In the genomic region with DNA sequence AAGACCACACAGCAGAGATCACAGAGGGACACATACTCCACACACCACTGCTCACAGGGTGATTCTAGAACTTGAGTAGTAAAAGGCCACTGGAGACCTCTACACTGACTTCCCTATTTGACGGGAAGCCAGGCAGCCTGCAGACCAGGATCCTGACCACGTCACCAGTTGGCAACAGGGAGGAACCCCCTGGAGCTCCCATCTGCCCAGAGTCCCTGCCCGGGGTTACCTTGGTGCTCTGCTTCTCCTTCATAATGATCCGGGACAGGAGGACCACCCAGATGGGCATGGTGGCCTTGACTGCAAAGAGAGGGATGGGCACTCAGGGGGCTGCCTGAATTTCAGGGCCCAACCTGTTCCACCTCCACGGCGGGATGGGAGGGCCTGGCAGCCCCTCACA, we compare ENCODE assay signal across 8 cellular contexts. TPM values are rescaled to one million over a fixed set of nuclear protein-coding genes. Genes with fewer than 3 reads are reported as not detected.
DNase-seq lines count a peak whose midpoint lies in the region; ATAC-seq and TF ChIP-seq lines count a peak whose summit lies in the region.

No MANE protein-coding gene starts in this region.

- peak overlapping the region; percentile 94 for H3K4me2 ChIP-seq in OCI-LY7 (ENCODE audit: low read length)
- peak overlapping the region; percentile 66 for H3K4me2 ChIP-seq in neural cell (ENCODE audit: low read length)

- no peaks in the 10 kb centered on the region for H3K27me3 Mint-ChIP-seq in activated CD8-positive, alpha-beta memory T cell treated with anti-CD3 and anti-CD28 coated beads, Interleukin-2, amount 10 ng/mL, durations not matched to agents 7 days and 5 days
- no peaks in the 10 kb centered on the region for H3K27me3 Mint-ChIP-seq in effector memory CD8-positive, alpha-beta T cell

- ATAC-seq in activated CD8-positive, alpha-beta memory T cell treated with anti-CD3 and anti-CD28 coated beads, Interleukin-2, amount 10 ng/mL, durations not matched to agents 7 days and 5 days, result no peak
- ATAC-seq in effector memory CD8-positive, alpha-beta T cell (replicated peaks), result no peak
- ATAC-seq in HG02970 (IDR thresholded peaks at IDR 0.05; ENCODE audit: low FRiP score, unreplicated experiment), result no peak
- no peak for ATAC-seq in GM19452 (IDR thresholded peaks at IDR 0.05; ENCODE audit: unreplicated experiment)

- H3K4me1 ChIP-seq in OCI-LY7 (ENCODE audit: insufficient read depth, low read length, poor library complexity, severe bottlenecking), result peaks cover 26% of the 10 kb centered on the region

- peaks cover 34% of the 10 kb centered on the region for H3K36me3 Mint-ChIP-seq in activated CD8-positive, alpha-beta memory T cell treated with anti-CD3 and anti-CD28 coated beads, Interleukin-2, amount 10 ng/mL, durations not matched to agents 7 days and 5 days
- H3K36me3 Mint-ChIP-seq in effector memory CD8-positive, alpha-beta T cell (ENCODE audit: insufficient read depth), result peaks cover 67% of the 10 kb centered on the region

- peak overlapping the region; percentile 83 for H3K4me3 ChIP-seq in OCI-LY7 (ENCODE audit: low read depth, low read length, poor library complexity, severe bottlenecking)
- peak overlapping the region; percentile 87 for H3K4me3 ChIP-seq in neural cell (ENCODE audit: low read length)

- H4K20me1 ChIP-seq in OCI-LY7 (ENCODE audit: insufficient read depth, low read length) (no peaks in the 10 kb centered on the region), neural cell (ENCODE audit: insufficient read depth) (no peaks in the 10 kb centered on the region)

- H2AFZ ChIP-seq in OCI-LY7 (ENCODE audit: low read length), result no peak overlapping the region
- H2AFZ ChIP-seq in neural cell (ENCODE audit: low read depth, low read length), result no peak overlapping the region

- H3K9me3 ChIP-seq in OCI-LY7 (ENCODE audit: low read length) (no peaks in the 10 kb centered on the region), neural cell (ENCODE audit: low read length) (no peaks in the 10 kb centered on the region)

- no TSS peak for BruUV-seq in OCI-LY7 (replicated peaks; lab: Mats Ljungman, UMichigan)

- peak overlapping the region; percentile 65 for H3K9ac ChIP-seq in neural cell (ENCODE audit: low read length)

- intact Hi-C loops in OCI-LY7 (cut with micrococcal nuclease; ENCODE audit: unreplicated experiment), result no loop called here

- CTCF ChIA-PET in activated CD8-positive, alpha-beta memory T cell treated with anti-CD3 and anti-CD28 coated beads, Interleukin-2, amount 10 ng/mL, durations not matched to agents 7 days and 5 days (lab: Charles Lee), result interaction anchor here (1.3 kb wide), 1 partner anchor 16 kb away, joined by 4 read pairs; no protein-coding TSS in a partner anchor
- CTCF ChIA-PET in OCI-LY7 (lab: Charles Lee; ENCODE audit: unreplicated experiment), result no interaction called here

- H3F3A ChIP-seq in neural cell (ENCODE audit: insufficient read depth, low read length, poor library complexity, severe bottlenecking), result no peaks in the 10 kb centered on the region

- H3K27me3 ChIP-seq in neural cell (ENCODE audit: insufficient read depth, low read depth, low read length), result no peaks in the 10 kb centered on the region

- no peak for TF ChIP-seq CTCF in OCI-LY7 (conservative IDR thresholded peaks at IDR 0.05; ENCODE audit: low read length)
- TF ChIP-seq CTCF in neural cell (IDR thresholded peaks at IDR 0.05; ENCODE audit: poor library complexity, severe bottlenecking), result no peak

- H3K36me3 ChIP-seq in OCI-LY7 (ENCODE audit: insufficient read depth, low read length) (peaks cover 62% of the 10 kb centered on the region), neural cell (ENCODE audit: insufficient read depth, low read length) (peaks cover 4% of the 10 kb centered on the region)

- no peaks in the 10 kb centered on the region for H3K9me2 ChIP-seq in OCI-LY7 (ENCODE audit: insufficient read depth, low read length)
- H3K9me2 ChIP-seq in neural cell (ENCODE audit: insufficient read depth, low read length), result no peaks in the 10 kb centered on the region

- no peaks in the 10 kb centered on the region for H3K9me3 Mint-ChIP-seq in activated CD8-positive, alpha-beta memory T cell treated with anti-CD3 and anti-CD28 coated beads, Interleukin-2, amount 10 ng/mL, durations not matched to agents 7 days and 5 days (ENCODE audit: low read depth)
- H3K9me3 Mint-ChIP-seq in effector memory CD8-positive, alpha-beta T cell, result no peaks in the 10 kb centered on the region

- TF ChIP-seq RAD21 in neural cell (conservative IDR thresholded peaks at IDR 0.05), result no peak

- peaks cover 71% of the 10 kb centered on the region for H3K4me1 Mint-ChIP-seq in activated CD8-positive, alpha-beta memory T cell treated with anti-CD3 and anti-CD28 coated beads, Interleukin-2, amount 10 ng/mL, durations not matched to agents 7 days and 5 days
- H3K4me1 Mint-ChIP-seq in effector memory CD8-positive, alpha-beta T cell (ENCODE audit: low read depth in 2 of 2), result peaks cover 44 to 46% of the 10 kb centered on the region in 2 donors

- H3K27ac Mint-ChIP-seq in activated CD8-positive, alpha-beta memory T cell treated with anti-CD3 and anti-CD28 coated beads, Interleukin-2, amount 10 ng/mL, durations not matched to agents 7 days and 5 days, result peak overlapping the region; percentile 89
- peak overlapping the region; percentile 99 to 100 for H3K27ac Mint-ChIP-seq in effector memory CD8-positive, alpha-beta T cell

- peak overlapping the region; percentile 26 for H3K27ac ChIP-seq in OCI-LY7 (ENCODE audit: low read depth, low read length, poor library complexity, severe bottlenecking)
- H3K27ac ChIP-seq in neural cell (ENCODE audit: low read length), result no peak overlapping the region

- peak overlapping the region; percentile 94 for H3K4me3 Mint-ChIP-seq in activated CD8-positive, alpha-beta memory T cell treated with anti-CD3 and anti-CD28 coated beads, Interleukin-2, amount 10 ng/mL, durations not matched to agents 7 days and 5 days
- peak overlapping the region; percentile 94 to 99 for H3K4me3 Mint-ChIP-seq in effector memory CD8-positive, alpha-beta T cell

- peaks cover 38% of the 10 kb centered on the region for H3K79me2 ChIP-seq in OCI-LY7 (ENCODE audit: insufficient read depth, low read depth, low read length)
- peaks cover 31% of the 10 kb centered on the region for H3K79me2 ChIP-seq in neural cell (replicated peaks; ENCODE audit: insufficient read depth, low read length)

- POLR2A ChIA-PET in OCI-LY7 (lab: Charles Lee), result interaction anchor here (0.6 to 1.3 kb wide), 3 partner anchors 13 to 20 kb away, joined by 3 read pairs; no protein-coding TSS in a partner anchor

- no peak for TF ChIP-seq EP300 in neural cell (conservative IDR thresholded peaks at IDR 0.05; ENCODE audit: poor library complexity, severe bottlenecking)

- no peak for DNase-seq in activated CD8-positive, alpha-beta memory T cell treated with anti-CD3 and anti-CD28 coated beads, Interleukin-2, amount 10 ng/mL, durations not matched to agents 7 days and 5 days
- no peak for DNase-seq in activated CD8-positive, alpha-beta memory T cell treated with anti-CD3 and anti-CD28 coated beads, Interleukin-2, amount 50 U/mL, for 4 hours
- DNase-seq in OCI-LY7 (ENCODE audit: low spot score), result peak; percentile 22
- DNase-seq in effector memory CD8-positive, alpha-beta T cell, result no peak
- DNase-seq in activated effector memory CD4-positive, alpha-beta T cell treated with Interleukin-2 at 50 U/mL for 16 hours, result no peak

TF ChIP-seq in neural cell, 6 proteins besides CTCF, POLR2A, EP300 and RAD21 (continues in another document):
- TF ChIP-seq POLR2AphosphoS5 (IDR thresholded peaks at IDR 0.05), result no peak
- TF ChIP-seq SMC3 (conservative IDR thresholded peaks at IDR 0.05; ENCODE audit: poor library complexity), result no peak
- no peak for TF ChIP-seq EZH2 (IDR thresholded peaks at IDR 0.05; ENCODE audit: borderline replicate concordance, insufficient read depth, low read length, poor library complexity, severe bottlenecking)
- TF ChIP-seq MXI1 (conservative IDR thresholded peaks at IDR 0.05; ENCODE audit: poor library complexity, severe bottlenecking), result no peak
- no peak for TF ChIP-seq TAF1 (IDR thresholded peaks at IDR 0.05; ENCODE audit: low read depth)

RNA-seq across cellular contexts. Expression of a gene that starts 0.9 kb away (rescaled TPM):
- 10 to 100 TPM; 46.2 to 46.3 TPM for total RNA-seq in activated CD8-positive, alpha-beta memory T cell treated with anti-CD3 and anti-CD28 coated beads, Interleukin-2, amount 10 ng/mL, durations not matched to agents 7 days and 5 days
- total RNA-seq in OCI-LY7 (2014; rRNA removed; shearing (Covaris generic)), result 17.3 and 21.1 TPM in 2 replicates
- total RNA-seq in OCI-LY7 (2022), result 37.2 and 41.2 TPM in 2 replicates
- polyA plus RNA-seq in neural cell, result 16.6 and 23.9 TPM in 2 replicates
- 27.2 and 38.7 TPM in 2 replicates for polyA minus RNA-seq in neural cell

RNA-seq across cellular contexts. Expression of a gene that starts 29.0 kb away (rescaled TPM):
- total RNA-seq in activated CD8-positive, alpha-beta memory T cell treated with anti-CD3 and anti-CD28 coated beads, Interleukin-2, amount 10 ng/mL, durations not matched to agents 7 days and 5 days, result 10 to 100 TPM; 66.5 to 74.5 TPM
- total RNA-seq in OCI-LY7 (2014; rRNA removed; shearing (Covaris generic)), result 14.6 and 15.6 TPM in 2 replicates
- total RNA-seq in OCI-LY7 (2022), result 87.1 and 87.2 TPM in 2 replicates
- 5.4 and 8.6 TPM in 2 replicates for polyA plus RNA-seq in neural cell
- polyA minus RNA-seq in neural cell, result 12.7 and 15.8 TPM in 2 replicates

RNA-seq across cellular contexts. Expression of a gene that starts 56.7 kb away (rescaled TPM):
- total RNA-seq in activated CD8-positive, alpha-beta memory T cell treated with anti-CD3 and anti-CD28 coated beads, Interleukin-2, amount 10 ng/mL, durations not matched to agents 7 days and 5 days, result 10 to 100 TPM; 16.0 to 21.3 TPM
- total RNA-seq in OCI-LY7 (2014; rRNA removed; shearing (Covaris generic)), result 17.2 and 19.4 TPM in 2 replicates
- total RNA-seq in OCI-LY7 (2022), result 26.8 and 27.1 TPM in 2 replicates
- polyA plus RNA-seq in neural cell, result 3.8 and 4.2 TPM in 2 replicates
- 6.6 and 8.2 TPM in 2 replicates for polyA minus RNA-seq in neural cell
